ENCODE assay signal across 22 cellular contexts in the genomic region with DNA sequence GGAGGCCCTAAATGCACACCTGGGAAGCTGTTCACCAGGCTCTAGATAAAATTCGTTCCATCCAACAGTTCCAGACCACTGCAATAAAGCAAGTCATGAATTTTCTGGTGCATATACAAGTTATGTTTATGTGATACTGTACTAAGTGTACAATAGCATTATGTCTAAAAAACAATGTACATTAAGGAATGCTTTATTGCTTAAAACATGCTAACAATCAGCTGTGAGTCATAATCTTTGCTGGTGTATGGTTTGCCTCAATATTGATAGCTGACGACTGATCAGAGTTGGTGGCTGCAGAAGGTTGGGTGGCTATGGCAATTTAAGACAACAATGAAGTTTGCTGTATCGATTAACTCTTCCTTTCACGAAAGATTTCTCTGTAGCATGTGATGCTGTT. TPM values are rescaled to one million over a fixed set of nuclear protein-coding genes. Genes with fewer than 3 reads are reported as not detected.
DNase-seq lines count a peak whose midpoint lies in the region; ATAC-seq, FAIRE-seq and TF ChIP-seq lines count a peak whose summit lies in the region.
"Had no signal": no experiment of that assay in that cellular context is flagged by ENCODE, and none has a peak within 500 bp of the region (broad histone marks: within the 10 kb centered on the region; RNA-seq: fewer than 3 reads in every experiment).

No MANE protein-coding gene starts in this region.

- no peaks in the 10 kb centered on the region for H4K20me1 ChIP-seq in SK-N-SH (ENCODE audit: insufficient read depth)
- no peaks in the 10 kb centered on the region for H4K20me1 ChIP-seq in neural progenitor cell (ENCODE audit: low read depth)
- H4K20me1 ChIP-seq in PC-9 (ENCODE audit: insufficient read depth), result no peaks in the 10 kb centered on the region

- H3K27me3 ChIP-seq in SK-N-SH (ENCODE audit: insufficient read depth) (no peaks in the 10 kb centered on the region), neural progenitor cell (no peaks in the 10 kb centered on the region), PC-9 (ENCODE audit: insufficient read depth, low read depth) (no peaks in the 10 kb centered on the region)
- H3K27me3 ChIP-seq: BLaER1 had no signal

- H3K9me2 ChIP-seq in SK-N-SH, result no peaks in the 10 kb centered on the region
- no peaks in the 10 kb centered on the region for H3K9me2 ChIP-seq in PC-9 (ENCODE audit: insufficient read depth)

- H3K27ac ChIP-seq in SK-N-SH (ENCODE audit: low read depth in 2 of 2, low read length in 1 of 2) (no peak overlapping the region), neural progenitor cell (no peak overlapping the region), PC-9 (no peak overlapping the region)
- H3K27ac ChIP-seq: BLaER1 had no signal

- BruUV-seq in PC-9 (replicated peaks; lab: Mats Ljungman, UMichigan), result no TSS peak

- peaks cover 3% of the 10 kb centered on the region for H3K27me3 Mint-ChIP-seq in neural progenitor cell (ENCODE audit: insufficient read depth, low read depth)
- H3K27me3 Mint-ChIP-seq: CD4-positive, alpha-beta memory T cell had no signal

- H3K36me3 ChIP-seq in SK-N-SH (replicated peaks in 1 of 2; ENCODE audit: control insufficient read depth in 1 of 2, insufficient read depth in 2 of 2, low read length in 1 of 2) (peaks cover 8% of the 10 kb centered on the region in 2 experiments), neural progenitor cell (no peaks in the 10 kb centered on the region), PC-9 (ENCODE audit: low read depth) (no peaks in the 10 kb centered on the region)

- ATAC-seq in HG02884 (IDR thresholded peaks at IDR 0.05; ENCODE audit: unreplicated experiment), result no peak
- ATAC-seq: GM12878, GM23338, HCT116, K562 had no signal

- no peaks in the 10 kb centered on the region for H3K4me1 Mint-ChIP-seq in neural progenitor cell
- H3K4me1 Mint-ChIP-seq: CD14-positive monocyte had no signal

- H2AFZ ChIP-seq in SK-N-SH (ENCODE audit: low read depth), result no peak overlapping the region
- H2AFZ ChIP-seq in neural progenitor cell (replicated peaks), result no peak overlapping the region
- H2AFZ ChIP-seq in PC-9, result no peak overlapping the region
- H2AFZ ChIP-seq: GM23338 had no signal

- H3K9me3 ChIP-seq in SK-N-SH (no peaks in the 10 kb centered on the region), neural progenitor cell (ENCODE audit: low read depth) (no peaks in the 10 kb centered on the region), PC-9 (ENCODE audit: insufficient read depth, low read depth) (no peaks in the 10 kb centered on the region)
- H3K9me3 ChIP-seq: BLaER1 had no signal

- POLR2A ChIA-PET in SK-N-SH (lab: Yijun Ruan, JAX) (no interaction called here), PC-9 (lab: Charles Lee; ENCODE audit: unreplicated experiment) (interaction anchor here (0.6 kb wide), 1 partner anchor 793 kb away, joined by 3 read pairs; no protein-coding TSS in a partner anchor)

- H3K4me3 ChIP-seq in SK-N-SH (ENCODE audit: low read depth in 2 of 2, low read length in 1 of 2), result no peak overlapping the region
- no peak overlapping the region for H3K4me3 ChIP-seq in neural progenitor cell
- H3K4me3 ChIP-seq in PC-9, result no peak overlapping the region
- H3K4me3 ChIP-seq: BLaER1, GM12878, GM23338, K562 had no signal

- CTCF ChIA-PET in SK-N-SH (lab: Yijun Ruan, JAX) (interaction anchor here (0.5 to 1.2 kb wide), 3 partner anchors 9 to 146 kb away, joined by 3 to 6 read pairs (median 4); no protein-coding TSS in a partner anchor), PC-9 (lab: Charles Lee) (no interaction called here)

- H3K79me2 ChIP-seq in SK-N-SH (ENCODE audit: insufficient read depth) (no peaks in the 10 kb centered on the region), neural progenitor cell (ENCODE audit: low read depth) (no peaks in the 10 kb centered on the region), PC-9 (ENCODE audit: low read depth) (no peaks in the 10 kb centered on the region)

- H3K36me3 Mint-ChIP-seq in neural progenitor cell, result peaks cover 7% of the 10 kb centered on the region

- H3K4me1 ChIP-seq in SK-N-SH (ENCODE audit: control insufficient read depth in 1 of 2, insufficient read depth in 2 of 2, low read depth in 1 of 2, low read length in 1 of 2) (no peaks in the 10 kb centered on the region; a peak in 1 of 4 replicates), neural progenitor cell (no peaks in the 10 kb centered on the region), PC-9 (replicated peaks; ENCODE audit: insufficient read depth) (no peaks in the 10 kb centered on the region)
- H3K4me1 ChIP-seq: BLaER1 had no signal

- H3K9ac ChIP-seq in SK-N-SH (no peak overlapping the region), neural progenitor cell (no peak overlapping the region)
- H3K9ac ChIP-seq: BLaER1 had no signal

- H3K4me2 ChIP-seq in SK-N-SH (no peak overlapping the region), neural progenitor cell (no peak overlapping the region), PC-9 (no peak overlapping the region)
- H3K4me2 ChIP-seq: BLaER1, GM23338 had no signal

- FAIRE-seq in D721Med (lab: Jason Lieb, UNC), result peak; percentile 53
- FAIRE-seq: A204.1, GM12878, GM18507, H54, K562 had no signal

- no peak for TF ChIP-seq CTCF in D721Med (IDR thresholded peaks at IDR 0.05; ENCODE audit: insufficient read depth, missing control alignments)
- TF ChIP-seq CTCF in SK-N-SH (IDR thresholded peaks at IDR 0.05), result no peak
- TF ChIP-seq CTCF in neural progenitor cell (IDR thresholded peaks at IDR 0.05), result no peak
- no peak for TF ChIP-seq CTCF in PC-9 (conservative IDR thresholded peaks at IDR 0.05)

- no peaks in the 10 kb centered on the region for H3K9me3 Mint-ChIP-seq in neural progenitor cell
- H3K9me3 Mint-ChIP-seq: CD4-positive, alpha-beta memory T cell; GM23338; HFFc6 had no signal

- no peak overlapping the region for H3K4me3 Mint-ChIP-seq in neural progenitor cell
- H3K4me3 Mint-ChIP-seq: CD14-positive monocyte; CD4-positive, alpha-beta memory T cell; GM23338; HFFc6 had no signal

- no peak for TF ChIP-seq EP300 in SK-N-SH (IDR thresholded peaks at IDR 0.05; ENCODE audit: borderline replicate concordance in 1 of 2, low read depth in 1 of 2, low read length in 1 of 2)

- TF ChIP-seq RAD21 in SK-N-SH (IDR thresholded peaks at IDR 0.05; ENCODE audit: low read length), result no peak

- H3K27ac Mint-ChIP-seq in neural progenitor cell, result peak overlapping the region; percentile 17
- H3K27ac Mint-ChIP-seq: HFFc6 had no signal

- H3F3A ChIP-seq in SK-N-SH (replicated peaks; ENCODE audit: insufficient read depth) (no peaks in the 10 kb centered on the region), neural progenitor cell (ENCODE audit: low read depth) (peaks cover under 1% of the 10 kb centered on the region), PC-9 (ENCODE audit: insufficient read depth, low read depth) (no peaks in the 10 kb centered on the region)

- WGBS in SK-N-SH (ENCODE audit: low lambda C conversion rate), result 94% methylated on average over 4 of the region's 4 CpGs

- intact Hi-C loops in PC-9 (cut with micrococcal nuclease; ENCODE audit: unreplicated experiment), result no loop called here

- DNase-seq in D721Med (ENCODE audit: insufficient read length, low spot score) (no peak), HCEC 1CT (peak; percentile 39), SK-N-SH (no peak), neural progenitor cell (ENCODE audit: low spot score) (no peak), SW 1271 (lab: John Stamatoyannopoulos, UW) (no peak), PC-9 (no peak), hepatic stellate cell (ENCODE audit: low spot score) (no peak)
- DNase-seq: ACHN; CD4-positive, alpha-beta memory T cell; DMS79 treated with DMSO at 0.1 percent for 48 hours; GF-D8; HFFc6 had no signal

TF ChIP-seq in SK-N-SH, 30 proteins besides CTCF, POLR2A, EP300 and RAD21:
- TF ChIP-seq GABPA (IDR thresholded peaks at IDR 0.05; ENCODE audit: low read depth), result no peak
- TF ChIP-seq MEF2A (IDR thresholded peaks at IDR 0.05; ENCODE audit: borderline replicate concordance, low read depth), result no peak
- TF ChIP-seq TCF12 (IDR thresholded peaks at IDR 0.05), result peak; percentile 58; the same call in 1 of the 2 replicates
- TF ChIP-seq RXRA (IDR thresholded peaks at IDR 0.05; ENCODE audit: borderline replicate concordance, low read depth), result no peak
- TF ChIP-seq MAX (IDR thresholded peaks at IDR 0.05; ENCODE audit: low read depth), result no peak

RNA-seq across cellular contexts. Expression of gene ATG14, which starts 52.3 kb away (rescaled TPM):
- polyA plus RNA-seq in SK-N-SH (2012; rRNA removed), result 4.3 and 5.4 TPM in 2 replicates
- polyA plus RNA-seq in SK-N-SH (2012; cell fraction: cytosol; rRNA removed), result 3.5 and 3.6 TPM in 2 replicates
- 11.4 and 17.3 TPM in 2 replicates for polyA plus RNA-seq in SK-N-SH (2012; cell fraction: nucleus; rRNA removed)
- total RNA-seq in neural progenitor cell (ENCODE audit: low replicate concordance) (19.9 and 28.8 TPM in 2 replicates), PC-9 (2021) (13.6 and 14.6 TPM in 2 replicates)
